In the genomic region with DNA sequence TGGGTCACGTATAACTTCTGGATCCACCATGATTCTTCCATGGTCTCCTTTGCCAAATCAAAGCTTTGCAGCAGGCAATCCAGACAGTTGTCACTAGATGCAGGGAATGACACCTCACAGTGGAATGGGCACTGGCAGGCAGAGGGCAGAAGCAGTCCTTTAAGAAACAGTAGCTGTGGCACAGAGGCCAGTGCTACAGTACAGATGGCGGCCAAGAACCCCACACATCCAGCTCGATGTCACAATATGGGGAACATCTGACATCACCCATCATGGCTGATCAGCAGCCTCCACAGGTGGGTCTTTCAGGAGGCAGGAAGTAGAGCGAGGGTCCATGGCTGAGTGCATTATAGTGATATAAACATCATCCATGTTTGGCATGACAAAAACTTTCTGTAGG, we compare ENCODE assay signal across 1 cellular context.
TF ChIP-seq lines count a peak whose summit lies in the region.

No MANE protein-coding gene starts in this region.

TF ChIP-seq in endothelial cell of umbilical vein, 7 proteins besides CTCF, POLR2A, EP300 and RAD21 (continued from another document):
- no peak for TF ChIP-seq GATA2 (IDR thresholded peaks at IDR 0.05; ENCODE audit: insufficient read depth, insufficient read length, low read depth, low read length)
- TF ChIP-seq, protein P1, sequence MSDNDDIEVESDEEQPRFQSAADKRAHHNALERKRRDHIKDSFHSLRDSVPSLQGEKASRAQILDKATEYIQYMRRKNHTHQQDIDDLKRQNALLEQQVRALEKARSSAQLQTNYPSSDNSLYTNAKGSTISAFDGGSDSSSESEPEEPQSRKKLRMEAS (IDR thresholded peaks at IDR 0.05; ENCODE audit: insufficient read depth, insufficient read length) = no peak
- TF ChIP-seq FOS (IDR thresholded peaks at IDR 0.05; ENCODE audit: borderline replicate concordance, insufficient read depth, low read length) = no peak
TF ChIP-seq in endothelial cell of umbilical vein: peak in this region for 0.
